In genomic region chrX:107741318-107741813, GRCh38 we compare ENCODE assay signal across 9 cellular contexts. TPM values are rescaled to one million over a fixed set of nuclear protein-coding genes. Genes with fewer than 3 reads are reported as not detected.
A peak's percentile ranks its signal among the peaks of the same experiment; 100 is the strongest.
DNase-seq lines count a peak whose midpoint lies in the region; ATAC-seq and TF ChIP-seq lines count a peak whose summit lies in the region.
"Had no signal": no experiment of that assay in that cellular context is flagged by ENCODE, and none has a peak within 500 bp of the region (broad histone marks: within the 10 kb centered on the region; RNA-seq: fewer than 3 reads in every experiment).

No MANE protein-coding gene starts in this region.

- DNase-seq in coronary artery (ENCODE audit: low spot score), result no peak
- DNase-seq in renal cortical epithelial cell (ENCODE audit: low read depth), result peak; percentile 43
- no peak for DNase-seq in NCI-H1694 treated with DMSO at 0.1 percent for 48 hours (lab: John Stamatoyannopoulos, UW)
- DNase-seq in iPS-NIHi11 (ENCODE audit: low spot score), result no peak
- no peak for DNase-seq in glutamatergic neuron

- no peaks in the 10 kb centered on the region for H3K36me3 Mint-ChIP-seq in glutamatergic neuron (ENCODE audit: unreplicated experiment)

- H3K9me3 Mint-ChIP-seq in glutamatergic neuron (ENCODE audit: unreplicated experiment), result peaks cover under 1% of the 10 kb centered on the region

- H3K27ac Mint-ChIP-seq in glutamatergic neuron (ENCODE audit: unreplicated experiment), result no peak overlapping the region

- H3K4me3 Mint-ChIP-seq in glutamatergic neuron (ENCODE audit: unreplicated experiment), result no peak overlapping the region

- H3K27ac ChIP-seq in coronary artery, result peak overlapping the region; percentile 65 to 90

- ATAC-seq in GM19463 (IDR thresholded peaks at IDR 0.05; ENCODE audit: unreplicated experiment) (peak; percentile 23), HG03460 (IDR thresholded peaks at IDR 0.05; ENCODE audit: unreplicated experiment) (peak; percentile 25), GM18520 (IDR thresholded peaks at IDR 0.05; ENCODE audit: unreplicated experiment) (no peak)

- H3K27me3 Mint-ChIP-seq in glutamatergic neuron (ENCODE audit: unreplicated experiment), result peaks cover 1% of the 10 kb centered on the region

- no peak for TF ChIP-seq CTCF in coronary artery (IDR thresholded peaks at IDR 0.05)
- TF ChIP-seq CTCF in glutamatergic neuron (IDR thresholded peaks at IDR 0.05; ENCODE audit: partially characterized antibody, unreplicated experiment), result no peak

- H3K4me1 Mint-ChIP-seq in glutamatergic neuron (ENCODE audit: low read depth, unreplicated experiment), result peaks cover 4% of the 10 kb centered on the region

- peak overlapping the region; percentile 42 for H3K4me3 ChIP-seq in coronary artery

RNA-seq across cellular contexts. Expression of gene TSC22D3, which starts 34.2 kb away (rescaled TPM):
- total RNA-seq in renal cortical epithelial cell, result 31.8 and 82.6 TPM in 2 replicates
- 107 TPM for total RNA-seq in glutamatergic neuron (ENCODE audit: unreplicated experiment)

RNA-seq across cellular contexts. Expression of gene NCBP2L, which starts 36.2 kb away (rescaled TPM):
- total RNA-seq in renal cortical epithelial cell (0.30 TPM in 1 of 2 replicates, not detected in the other), glutamatergic neuron (ENCODE audit: unreplicated experiment) (not detected)
- total RNA-seq: RPMI7951 had no signal
